18 cellular contexts compared by ENCODE assay signal in genomic region chr14:70651522-70651921, GRCh38. TPM values are rescaled to one million over a fixed set of nuclear protein-coding genes. Genes with fewer than 3 reads are reported as not detected.
DNase-seq lines count a peak whose midpoint lies in the region; ATAC-seq and TF ChIP-seq lines count a peak whose summit lies in the region.
"Had no signal": no experiment of that assay in that cellular context is flagged by ENCODE, and none has a peak within 500 bp of the region (broad histone marks: within the 10 kb centered on the region; RNA-seq: fewer than 3 reads in every experiment).

No MANE protein-coding gene starts in this region.

- H3K4me3 Mint-ChIP-seq in activated naive CD4-positive, alpha-beta T cell treated with anti-CD3 and anti-CD28 coated beads for 36 hours = no peak overlapping the region
- peak overlapping the region; percentile 21 for H3K4me3 Mint-ChIP-seq in T-helper 1 cell treated with Interleukin-12 subunit alpha and Interleukin-12 subunit beta and Interleukin-4 antibody, amounts not matched to agents 30 μg/mL and 1 μg/mL, for 36 hours
- no peak overlapping the region for H3K4me3 Mint-ChIP-seq in brain
- H3K4me3 Mint-ChIP-seq in stimulated activated naive CD8-positive, alpha-beta T cell treated with anti-CD3 and anti-CD28 coated beads, Interleukin-15, amount 100 ng/mL, for 72 hours = peak overlapping the region; percentile 3 to 17

- H3K27me3 Mint-ChIP-seq in activated naive CD4-positive, alpha-beta T cell treated with anti-CD3 and anti-CD28 coated beads for 36 hours (ENCODE audit: low read depth) = no peaks in the 10 kb centered on the region
- H3K27me3 Mint-ChIP-seq in T-helper 1 cell treated with Interleukin-12 subunit alpha and Interleukin-12 subunit beta and Interleukin-4 antibody, amounts not matched to agents 30 μg/mL and 1 μg/mL, for 36 hours (ENCODE audit: low read depth) = no peaks in the 10 kb centered on the region
- H3K27me3 Mint-ChIP-seq in brain = no peaks in the 10 kb centered on the region
- no peaks in the 10 kb centered on the region for H3K27me3 Mint-ChIP-seq in stimulated activated naive CD8-positive, alpha-beta T cell treated with anti-CD3 and anti-CD28 coated beads, Interleukin-15, amount 100 ng/mL, for 72 hours

- intact Hi-C loops in activated naive CD4-positive, alpha-beta T cell treated with anti-CD3 and anti-CD28 coated beads for 36 hours (cut with micrococcal nuclease) = loop anchor here (1.0 to 10.0 kb wide), 6 partner anchors 8 to 1857 kb away; partner anchors contain the start of genes SIPA1L1, SUSD6 and ZFP36L1

- H3K27ac Mint-ChIP-seq in activated naive CD4-positive, alpha-beta T cell treated with anti-CD3 and anti-CD28 coated beads for 36 hours = peak overlapping the region; percentile 77
- peak overlapping the region; percentile 50 for H3K27ac Mint-ChIP-seq in T-helper 1 cell treated with Interleukin-12 subunit alpha and Interleukin-12 subunit beta and Interleukin-4 antibody, amounts not matched to agents 30 μg/mL and 1 μg/mL, for 36 hours
- H3K27ac Mint-ChIP-seq in brain = peak overlapping the region in 3 of 5 experiments; percentile 16 to 46 (median 39)
- H3K27ac Mint-ChIP-seq in stimulated activated naive CD8-positive, alpha-beta T cell treated with anti-CD3 and anti-CD28 coated beads, Interleukin-15, amount 100 ng/mL, for 72 hours = peak overlapping the region; percentile 44 to 69

- H3K36me3 Mint-ChIP-seq in activated naive CD4-positive, alpha-beta T cell treated with anti-CD3 and anti-CD28 coated beads for 36 hours (ENCODE audit: low read depth) = no peaks in the 10 kb centered on the region
- peaks cover 37% of the 10 kb centered on the region for H3K36me3 Mint-ChIP-seq in T-helper 1 cell treated with Interleukin-12 subunit alpha and Interleukin-12 subunit beta and Interleukin-4 antibody, amounts not matched to agents 30 μg/mL and 1 μg/mL, for 36 hours (ENCODE audit: low read depth)
- H3K36me3 Mint-ChIP-seq in brain = peaks cover 42% of the 10 kb centered on the region

- ATAC-seq in stimulated activated naive CD8-positive, alpha-beta T cell treated with anti-CD3 and anti-CD28 coated beads, Interleukin-15, amount 100 ng/mL, for 72 hours = peak; percentile 69
- ATAC-seq: body of pancreas, left lobe of liver, mucosa of descending colon had no signal

- peaks cover 77% of the 10 kb centered on the region for H3K4me1 Mint-ChIP-seq in activated naive CD4-positive, alpha-beta T cell treated with anti-CD3 and anti-CD28 coated beads for 36 hours (ENCODE audit: low read depth)
- peaks cover 67% of the 10 kb centered on the region for H3K4me1 Mint-ChIP-seq in T-helper 1 cell treated with Interleukin-12 subunit alpha and Interleukin-12 subunit beta and Interleukin-4 antibody, amounts not matched to agents 30 μg/mL and 1 μg/mL, for 36 hours (ENCODE audit: low read depth)
- peaks cover 29% of the 10 kb centered on the region for H3K4me1 Mint-ChIP-seq in brain
- H3K4me1 Mint-ChIP-seq in stimulated activated naive CD8-positive, alpha-beta T cell treated with anti-CD3 and anti-CD28 coated beads, Interleukin-15, amount 100 ng/mL, for 72 hours = peaks cover 81% of the 10 kb centered on the region

- CTCF ChIA-PET in activated naive CD4-positive, alpha-beta T cell treated with anti-CD3 and anti-CD28 coated beads for 36 hours (lab: Charles Lee) = interaction anchor here (0.7 to 1.7 kb wide), 2 partner anchors 9 to 12 kb away, joined by 4 read pairs; no protein-coding TSS in a partner anchor

- TF ChIP-seq CTCF in brain (conservative IDR thresholded peaks at IDR 0.05) (no peak), GM10266 (IDR thresholded peaks at IDR 0.05; ENCODE audit: control insufficient read depth, insufficient read depth, low read depth, missing control alignments) (no peak)

- no peaks in the 10 kb centered on the region for H3K9me3 Mint-ChIP-seq in activated naive CD4-positive, alpha-beta T cell treated with anti-CD3 and anti-CD28 coated beads for 36 hours
- no peaks in the 10 kb centered on the region for H3K9me3 Mint-ChIP-seq in T-helper 1 cell treated with Interleukin-12 subunit alpha and Interleukin-12 subunit beta and Interleukin-4 antibody, amounts not matched to agents 30 μg/mL and 1 μg/mL, for 36 hours
- peaks cover 0 to 2% (median 0%) of the 10 kb centered on the region in 5 experiments for H3K9me3 Mint-ChIP-seq in brain
- no peaks in the 10 kb centered on the region for H3K9me3 Mint-ChIP-seq in stimulated activated naive CD8-positive, alpha-beta T cell treated with anti-CD3 and anti-CD28 coated beads, Interleukin-15, amount 100 ng/mL, for 72 hours

- DNase-seq in activated naive CD4-positive, alpha-beta T cell treated with anti-CD3 and anti-CD28 coated beads for 36 hours = peak; percentile 41
- no peak for DNase-seq in activated naive CD4-positive, alpha-beta T cell treated with Interleukin-2 at 50 U/mL for 16 hours
- no peak for DNase-seq in stimulated activated naive CD8-positive, alpha-beta T cell treated with anti-CD3 and anti-CD28 coated beads, Interleukin-15, amount 100 ng/mL, for 72 hours
- no peak for DNase-seq in GM10266 (ENCODE audit: extremely low spot score)
- DNase-seq in NCI-H2196 (lab: John Stamatoyannopoulos, UW; ENCODE audit: unreplicated experiment) = no peak
- no peak for DNase-seq in NCI-H187 treated with DMSO at 0.1 percent for 48 hours (lab: John Stamatoyannopoulos, UW)
- DNase-seq: activated effector memory CD4-positive, alpha-beta T cell treated with Interleukin-2 at 50 U/mL for 16 hours; body of pancreas; Caco-2; cortex of kidney; EL; mucosa of descending colon; NCI-H1694; NCI-H446 treated with DMSO at 0.1 percent for 48 hours; SIG-M5 had no signal

RNA-seq across cellular contexts. Expression of gene TTC9, which starts 9.8 kb away (rescaled TPM):
- total RNA-seq in activated naive CD4-positive, alpha-beta T cell treated with anti-CD3 and anti-CD28 coated beads for 36 hours = 1 to 10 TPM; 7.5 to 7.6 TPM
- polyA plus RNA-seq in brain (ENCODE audit: insufficient read depth, low read depth, low replicate concordance) = 4.9 TPM

RNA-seq across cellular contexts. Expression of gene MED6, which starts 51.1 kb away (rescaled TPM):
- total RNA-seq in activated naive CD4-positive, alpha-beta T cell treated with anti-CD3 and anti-CD28 coated beads for 36 hours = 10 to 100 TPM; 48.5 to 48.9 TPM
- polyA plus RNA-seq in brain (ENCODE audit: insufficient read depth, low read depth, low replicate concordance) = 14.7 TPM

Comparison
In these comparisons a context has a peak if more than half of its experiments do, and no peak if none do; other contexts are left out.
1. H3K4me3 Mint-ChIP-seq: peak in T-helper 1 cell treated with Interleukin-12 subunit alpha and Interleukin-12 subunit beta and Interleukin-4 antibody, amounts not matched to agents 30 μg/mL and 1 μg/mL, for 36 hours (single experiment) and stimulated activated naive CD8-positive, alpha-beta T cell treated with anti-CD3 and anti-CD28 coated beads, Interleukin-15, amount 100 ng/mL, for 72 hours (2 of 2); none in activated naive CD4-positive, alpha-beta T cell treated with anti-CD3 and anti-CD28 coated beads for 36 hours (single experiment) and brain (0 of 5).
2. Peak in every context shown above with its lines, with median percentiles within 50 percentile points of each other: H3K27ac Mint-ChIP-seq.